24 cellular contexts compared by ENCODE assay signal in the genomic region with DNA sequence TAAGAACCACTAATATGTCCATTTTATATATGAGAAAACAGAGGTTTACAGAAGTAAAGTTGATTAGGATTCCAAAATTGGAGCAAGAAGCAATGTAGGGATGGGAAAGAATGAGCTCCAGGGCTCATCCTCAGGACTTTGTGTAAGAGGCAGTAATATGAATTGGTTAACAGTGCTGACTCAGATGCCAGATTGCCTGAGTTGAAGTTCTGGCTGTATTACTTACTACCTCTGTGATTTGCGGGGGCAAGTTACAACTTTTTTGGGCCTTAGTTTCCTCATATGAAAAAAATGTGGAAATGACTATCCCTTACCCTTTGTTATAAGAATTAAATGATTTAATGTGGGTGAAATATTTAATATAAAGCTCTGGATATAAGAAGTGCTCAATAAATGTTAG.
"Had no signal": no experiment of that assay in that cellular context is flagged by ENCODE, and none has a peak within 500 bp of the region (broad histone marks: within the 10 kb centered on the region; RNA-seq: fewer than 3 reads in every experiment).

No MANE protein-coding gene starts in this region.

- H3K79me2 ChIP-seq: parathyroid adenoma had no signal

- DNase-seq: activated B cell treated with CpG ODN at 0.5 μM for 24 hours; activated CD4-positive, alpha-beta T cell treated with anti-CD3 and anti-CD28 coated beads for 36 hours; activated CD4-positive, alpha-beta T cell treated with anti-CD3 and anti-CD28 coated beads, Interleukin-2, amount 50 U/mL, for 4 hours; activated CD8-positive, alpha-beta memory T cell treated with anti-CD3 and anti-CD28 coated beads for 24 hours; activated CD8-positive, alpha-beta memory T cell treated with anti-CD3 and anti-CD28 coated beads, Interleukin-2, amount 50 U/mL, for 4 hours; activated T-cell treated with anti-CD3 and anti-CD28 coated beads, Interleukin-2, amount 50 U/mL, for 24 hours; amniotic stem cell; cerebellar nuclear complex; cortex of kidney; endodermal cell; glutamatergic neuron; hippocampal formation; left ventricle myocardium superior; nephron progenitor cell; right cardiac atrium; stimulated activated CD4-positive, alpha-beta T cell treated with anti-CD3 and anti-CD28 coated beads, Interleukin-2, amount 100 ng/mL, for 24 hours; stimulated activated naive CD8-positive, alpha-beta T cell treated with anti-CD3 and anti-CD28 coated beads, Interleukin-15, amount 100 ng/mL, for 72 hours; T1000; tibial artery had no signal

- H2AFZ ChIP-seq: parathyroid adenoma had no signal

- H3K4me3 ChIP-seq: skin epidermis, tibial artery had no signal

- H3K27ac ChIP-seq: parathyroid adenoma, skin epidermis, tibial artery had no signal

- H3K27me3 ChIP-seq: tibial artery had no signal

- ATAC-seq: activated CD4-positive, alpha-beta T cell treated with anti-CD3 and anti-CD28 coated beads for 36 hours; activated T-helper 17 cell treated with anti-CD3 and anti-CD28 coated beads, Interleukin-2, amount 50 U/mL, for 72 hours; left ventricle myocardium superior; right cardiac atrium; stimulated activated effector memory CD8-positive, alpha-beta T cell treated with anti-CD3 and anti-CD28 coated beads, Interleukin-12 subunit alpha, Interleukin-12 subunit beta, amount 100 ng/mL, for 72 hours; stimulated activated naive CD8-positive, alpha-beta T cell treated with anti-CD3 and anti-CD28 coated beads, Interleukin-15, amount 100 ng/mL, for 72 hours had no signal

- FAIRE-seq: frontal cortex had no signal

- H3K36me3 ChIP-seq: tibial artery had no signal

- H3K9ac ChIP-seq: parathyroid adenoma had no signal

- H3K9me3 ChIP-seq: tibial artery had no signal

- H3K4me1 ChIP-seq: parathyroid adenoma, tibial artery had no signal
